In the genomic region with DNA sequence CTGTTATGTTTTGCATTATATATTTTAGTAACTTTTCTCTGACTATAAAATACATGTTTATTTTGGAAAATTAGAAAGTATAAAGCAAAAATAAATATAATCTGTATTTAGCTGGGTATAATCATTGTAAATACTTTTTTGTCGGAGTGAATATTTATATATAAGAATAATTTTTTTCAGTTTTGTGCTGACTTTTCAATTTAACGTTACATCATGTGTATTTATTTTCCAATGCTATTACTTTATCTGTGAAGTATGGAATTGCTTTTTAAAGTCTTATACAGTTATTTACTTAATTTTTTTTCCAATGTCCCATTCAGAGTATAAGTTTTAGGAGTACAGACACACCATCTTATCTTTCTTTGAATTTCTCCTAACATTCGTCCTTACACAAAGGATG, we compare ENCODE assay signal across 21 cellular contexts. TPM values are rescaled to one million over a fixed set of nuclear protein-coding genes. Genes with fewer than 3 reads are reported as not detected.
DNase-seq lines count a peak whose midpoint lies in the region; ATAC-seq, FAIRE-seq and TF ChIP-seq lines count a peak whose summit lies in the region.
"Had no signal": no experiment of that assay in that cellular context is flagged by ENCODE, and none has a peak within 500 bp of the region (broad histone marks: within the 10 kb centered on the region; RNA-seq: fewer than 3 reads in every experiment).

No MANE protein-coding gene starts in this region.

- peaks cover 100% of the 10 kb centered on the region for H3K36me3 Mint-ChIP-seq in stimulated activated effector memory CD8-positive, alpha-beta T cell treated with anti-CD3 and anti-CD28 coated beads, Interleukin-12 subunit alpha, Interleukin-12 subunit beta, amount 100 ng/mL, for 72 hours

- H3K9me3 ChIP-seq in A549 (no peaks in the 10 kb centered on the region), kidney (ENCODE audit: control insufficient read depth in 1 of 2, low read length in 2 of 2) (no peaks in the 10 kb centered on the region), tibial nerve (no peaks in the 10 kb centered on the region)
- H3K9me3 ChIP-seq: BLaER1 had no signal

- H3K4me1 Mint-ChIP-seq in stimulated activated effector memory CD8-positive, alpha-beta T cell treated with anti-CD3 and anti-CD28 coated beads, Interleukin-12 subunit alpha, Interleukin-12 subunit beta, amount 100 ng/mL, for 72 hours: no peaks in the 10 kb centered on the region

- ATAC-seq in A549 (no peak), esophagus mucosa (no peak), HG03439 (IDR thresholded peaks at IDR 0.05; ENCODE audit: unreplicated experiment) (no peak)
- ATAC-seq in stimulated activated effector memory CD8-positive, alpha-beta T cell treated with anti-CD3 and anti-CD28 coated beads, Interleukin-12 subunit alpha, Interleukin-12 subunit beta, amount 100 ng/mL, for 72 hours: no peak

- no peak overlapping the region for H3K4me3 Mint-ChIP-seq in stimulated activated effector memory CD8-positive, alpha-beta T cell treated with anti-CD3 and anti-CD28 coated beads, Interleukin-12 subunit alpha, Interleukin-12 subunit beta, amount 100 ng/mL, for 72 hours
- H3K4me3 Mint-ChIP-seq: CD14-positive monocyte; CD4-positive, alpha-beta memory T cell had no signal

- POLR2A ChIA-PET in A549 (lab: Yijun Ruan, JAX): no interaction called here

- TF ChIP-seq POLR2A in A549 (IDR thresholded peaks at IDR 0.05; ENCODE audit: low read length) (no peak), tibial nerve (IDR thresholded peaks at IDR 0.05) (no peak)

- H3K4me1 ChIP-seq in A549 (no peaks in the 10 kb centered on the region), kidney (ENCODE audit: control insufficient read depth in 1 of 2, insufficient read depth in 1 of 2, low read depth in 1 of 2, low read length in 2 of 2) (no peaks in the 10 kb centered on the region), tibial nerve (peaks cover 0 to 4% (median 0%) of the 10 kb centered on the region in 4 donors)
- H3K4me1 ChIP-seq: BLaER1 had no signal

- H3K27ac ChIP-seq in A549: no peak overlapping the region
- no peak overlapping the region for H3K27ac ChIP-seq in kidney (ENCODE audit: low read depth in 2 of 2, low read length in 2 of 2)
- no peak overlapping the region for H3K27ac ChIP-seq in tibial nerve
- H3K27ac ChIP-seq: BLaER1, GM23248, HL-60 had no signal

- CTCF ChIA-PET in A549 (lab: Yijun Ruan, JAX): interaction anchor here (1.0 to 1.5 kb wide), 3 partner anchors 10 to 287 kb away, joined by 3 to 5 read pairs (median 4); no protein-coding TSS in a partner anchor

- DNase-seq in A549 (ENCODE audit: low read depth in 1 of 2, low spot score in 1 of 2) (no peak), kidney (no peak), tibial nerve (ENCODE audit: low spot score in 2 of 2) (no peak)
- DNase-seq in stimulated activated effector memory CD8-positive, alpha-beta T cell treated with anti-CD3 and anti-CD28 coated beads, Interleukin-12 subunit alpha, Interleukin-12 subunit beta, amount 100 ng/mL, for 72 hours (ENCODE audit: low spot score in 2 of 2): no peak
- DNase-seq: Calu3; CD4-positive, alpha-beta memory T cell; DMS 273 treated with DMSO at 0.1 percent for 48 hours; DMS53; DND-41; EL; GM23248; HCEC 1CT; IMR-90; KBM-7 had no signal

- intact Hi-C loops in kidney (cut with DNase I): no loop called here

- H3K9ac ChIP-seq in kidney (ENCODE audit: low read length in 2 of 2): no peak overlapping the region
- H3K9ac ChIP-seq: BLaER1, GM23248 had no signal

- TF ChIP-seq RAD21 in A549 (conservative IDR thresholded peaks at IDR 0.05 in 1 of 2, IDR thresholded peaks at IDR 0.05 in 1 of 2): no peak

- H3K27me3 ChIP-seq in tibial nerve: no peaks in the 10 kb centered on the region
- H3K27me3 ChIP-seq: BLaER1 had no signal

- H3K27ac Mint-ChIP-seq in stimulated activated effector memory CD8-positive, alpha-beta T cell treated with anti-CD3 and anti-CD28 coated beads, Interleukin-12 subunit alpha, Interleukin-12 subunit beta, amount 100 ng/mL, for 72 hours: peak overlapping the region; percentile 40
- H3K27ac Mint-ChIP-seq: CD14-positive monocyte; CD4-positive, alpha-beta memory T cell had no signal

- FAIRE-seq in A549 (lab: Jason Lieb, UNC) (no peak), G401.6 (lab: Jason Lieb, UNC) (peak; percentile 63), kidney (lab: Jason Lieb, UNC) (peak; percentile 39)
- FAIRE-seq: GM12891 had no signal

- H3K4me2 ChIP-seq in A549: no peak overlapping the region
- H3K4me2 ChIP-seq: BLaER1 had no signal

- no peak overlapping the region for H3K4me3 ChIP-seq in A549
- H3K4me3 ChIP-seq in kidney (ENCODE audit: low read length in 2 of 2): no peak overlapping the region
- no peak overlapping the region for H3K4me3 ChIP-seq in tibial nerve
- H3K4me3 ChIP-seq: BLaER1, GM23248 had no signal

- TF ChIP-seq CTCF in A549 (IDR thresholded peaks at IDR 0.05) (no peak), kidney (IDR thresholded peaks at IDR 0.05; ENCODE audit: borderline replicate concordance, extremely low read depth, insufficient read depth) (no peak), tibial nerve (IDR thresholded peaks at IDR 0.05) (no peak)

- TF ChIP-seq EP300 in A549 (IDR thresholded peaks at IDR 0.05): no peak
- TF ChIP-seq EP300 in tibial nerve (IDR thresholded peaks at IDR 0.05): no peak

- 95% methylated on average over 3 of the region's 3 CpGs for WGBS in A549 (ENCODE audit: missing lambda C conversion rate)
- WGBS in tibial nerve, 2 donors: 75 to 82% methylated on average over 3 of the region's 3 CpGs

- H3K36me3 ChIP-seq in kidney (ENCODE audit: control insufficient read depth in 1 of 2, insufficient read depth in 2 of 2, low read length in 2 of 2) (peaks cover 16 to 27% of the 10 kb centered on the region in 2 donors), tibial nerve (peaks cover 0 to 81% (median 6%) of the 10 kb centered on the region in 3 donors)

- no peaks in the 10 kb centered on the region for H3K9me3 Mint-ChIP-seq in stimulated activated effector memory CD8-positive, alpha-beta T cell treated with anti-CD3 and anti-CD28 coated beads, Interleukin-12 subunit alpha, Interleukin-12 subunit beta, amount 100 ng/mL, for 72 hours
- H3K9me3 Mint-ChIP-seq: CD14-positive monocyte had no signal

TF ChIP-seq in A549, 52 proteins besides CTCF, POLR2A, EP300 and RAD21:
- peak; percentile 24 for TF ChIP-seq MAFK (IDR thresholded peaks at IDR 0.05; ENCODE audit: partially characterized antibody)
- TF ChIP-seq MAZ (IDR thresholded peaks at IDR 0.05; ENCODE audit: borderline replicate concordance, low read depth, low read length): no peak
TF ChIP-seq in A549: peak in this region for 1.

RNA-seq across cellular contexts. Expression of a gene that starts 15.2 kb away (rescaled TPM):
- 75.8 and 83.0 TPM in 2 replicates for polyA plus RNA-seq in A549 (2011; rRNA removed)
- 15.3 and 18.1 TPM in 2 replicates for polyA plus RNA-seq in A549 (2012; cell fraction: cytosol; rRNA removed)
- polyA plus RNA-seq in A549 (2012; cell fraction: nucleus; rRNA removed): 8.9 and 14.4 TPM in 2 replicates
- 38.5 to 41.0 TPM (median 39.0 TPM) in 3 replicates for polyA plus RNA-seq in A549 (2017; fragmentation: RNase III; extraction: RNeasy Plus Mini Kit Qiagen cat#74134 plus additional on column Dnase treatment)
- polyA minus RNA-seq in A549 (2011; rRNA and poly(A)+ RNA removed): 33.1 and 34.9 TPM in 2 replicates
- 30.1 TPM for total RNA-seq in kidney
- polyA plus RNA-seq in kidney (ENCODE audit: insufficient read depth, low read depth, low replicate concordance): 14.6 TPM
- total RNA-seq in esophagus mucosa: 22.6 TPM
- total RNA-seq in tibial nerve: 10 to 100 TPM; 15.3 to 20.9 (median 16.9) TPM

RNA-seq across cellular contexts. Expression of a gene that starts 15.6 kb away (rescaled TPM):
- polyA plus RNA-seq in A549 (2011; rRNA removed) (38.4 and 40.7 TPM in 2 replicates), A549 (2017; fragmentation: RNase III; extraction: RNeasy Plus Mini Kit Qiagen cat#74134 plus additional on column Dnase treatment) (32.0 to 37.0 TPM (median 35.8 TPM) in 3 replicates), kidney (ENCODE audit: insufficient read depth, low read depth, low replicate concordance) (38.3 TPM)
- 13.8 and 14.4 TPM in 2 replicates for polyA plus RNA-seq in A549 (2012; cell fraction: cytosol; rRNA removed)
- 5.0 and 7.1 TPM in 2 replicates for polyA plus RNA-seq in A549 (2012; cell fraction: nucleus; rRNA removed)
- 7.2 and 8.6 TPM in 2 replicates for polyA minus RNA-seq in A549 (2011; rRNA and poly(A)+ RNA removed)
- total RNA-seq in kidney (33.0 TPM), esophagus mucosa (50.8 TPM), tibial nerve (10 to 100 TPM; 28.2 to 50.9 (median 34.0) TPM)
